In the genomic region with DNA sequence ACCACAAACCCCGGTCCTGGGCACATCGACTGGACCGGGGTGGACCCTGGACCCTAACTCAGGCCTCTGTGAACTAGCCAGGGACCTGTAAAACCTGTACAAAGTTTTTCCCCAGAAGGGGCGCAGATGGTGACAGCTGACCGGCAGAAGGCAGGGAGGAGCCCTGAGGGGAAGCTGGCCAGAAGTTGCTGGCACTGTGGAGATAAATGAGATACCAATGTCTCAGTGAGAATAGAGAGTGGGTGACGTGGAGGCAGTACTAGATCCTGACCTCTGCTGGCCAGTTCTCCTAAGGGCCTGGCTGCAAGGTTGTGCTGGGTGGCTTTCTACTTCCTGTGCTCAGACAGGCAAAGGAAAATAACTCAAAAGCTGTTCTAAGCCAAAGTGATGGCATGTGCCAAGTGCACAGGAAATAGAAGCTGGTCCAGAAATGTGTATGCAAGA, we compare ENCODE assay signal across 8 cellular contexts. TPM values are rescaled to one million over a fixed set of nuclear protein-coding genes. Genes with fewer than 3 reads are reported as not detected.
A peak's percentile ranks its signal among the peaks of the same experiment; 100 is the strongest.
DNase-seq lines count a peak whose midpoint lies in the region; ATAC-seq and TF ChIP-seq lines count a peak whose summit lies in the region.

No MANE protein-coding gene starts in this region.

- no peaks in the 10 kb centered on the region for H3K9me3 ChIP-seq in upper lobe of left lung

- DNase-seq in ACHN, result peak; percentile 63
- peak; percentile 70 for DNase-seq in HT1080 (ENCODE audit: low read depth)
- DNase-seq in UCSD-AML1 (lab: John Stamatoyannopoulos, UW; ENCODE audit: unreplicated experiment), result peak; percentile 55
- DNase-seq in left cardiac atrium, result peak; percentile 44
- DNase-seq in upper lobe of left lung, result no peak

- no peak overlapping the region for H3K4me3 ChIP-seq in upper lobe of left lung

- TF ChIP-seq CTCF in upper lobe of left lung (IDR thresholded peaks at IDR 0.05), result peak in 4 of 6 experiments; percentile 19 to 40 (median 30)

- 36 to 65% methylated on average over 3 to 6 of the region's 6 CpGs for WGBS in upper lobe of left lung, 2 donors

- peak; percentile 58 for ATAC-seq in GM18498 (IDR thresholded peaks at IDR 0.05; ENCODE audit: unreplicated experiment)
- peak; percentile 37 to 46 for ATAC-seq in left cardiac atrium
- peak; percentile 59 to 63 for ATAC-seq in upper lobe of left lung (ENCODE audit: low FRiP score in 2 of 2)
- ATAC-seq in GM19324 (IDR thresholded peaks at IDR 0.05; ENCODE audit: low FRiP score, unreplicated experiment), result no peak
- ATAC-seq in HG02623 (IDR thresholded peaks at IDR 0.05; ENCODE audit: unreplicated experiment), result no peak

- intact Hi-C loops in left cardiac atrium (cut with DNase I), result loop anchor here (2.0 to 10.0 kb wide), 4 partner anchors 59 to 481 kb away; no protein-coding TSS in a partner anchor

- in situ Hi-C loops in ACHN (cut with HindIII; ENCODE audit: low pct_ligation_motif_present, low pct_unique_long_range_greater_than_20kb, low sequenced_read_pairs), result no loop called here

- H3K27ac ChIP-seq in upper lobe of left lung, result peak overlapping the region in 2 of 4 donors; percentile 32 to 59

- no peak for TF ChIP-seq EP300 in upper lobe of left lung (IDR thresholded peaks at IDR 0.05)

- H3K36me3 ChIP-seq in upper lobe of left lung, result no peaks in the 10 kb centered on the region

- H3K27me3 ChIP-seq in upper lobe of left lung, result no peaks in the 10 kb centered on the region

- H3K4me1 ChIP-seq in upper lobe of left lung, result peaks cover 2 to 26% (median 19%) of the 10 kb centered on the region in 4 donors

- no peak for TF ChIP-seq POLR2A in upper lobe of left lung (IDR thresholded peaks at IDR 0.05)

RNA-seq across cellular contexts. Expression of a gene that starts 10.6 kb away (rescaled TPM):
- 26.8 and 43.1 TPM in 2 replicates for total RNA-seq in HT1080 (2014; rRNA removed; shearing (Covaris generic))
- polyA plus RNA-seq in HT1080 (2015; cell fraction: cytosol; rRNA removed), result 103 and 107 TPM in 2 replicates
- polyA plus RNA-seq in HT1080 (2015; cell fraction: nucleus; rRNA removed), result 81.8 and 97.5 TPM in 2 replicates
- total RNA-seq in left cardiac atrium (10 to 100 TPM; 44.3 to 51.0 TPM), upper lobe of left lung (100 to 1,000 TPM in 4 of 6 donors, 10 to 100 TPM in 2; 52.1 to 157 (median 111) TPM)

RNA-seq across cellular contexts. Expression of a gene that starts 35.2 kb away (rescaled TPM):
- total RNA-seq in HT1080 (2014; rRNA removed; shearing (Covaris generic)), result 0.07 and 0.39 TPM in 2 replicates
- 0.24 TPM in 2 replicates for polyA plus RNA-seq in HT1080 (2015; cell fraction: cytosol; rRNA removed)
- polyA plus RNA-seq in HT1080 (2015; cell fraction: nucleus; rRNA removed), result not detected in 2 replicates
- total RNA-seq in left cardiac atrium (100 to 1,000 TPM; 112 to 120 TPM), upper lobe of left lung (10 to 100 TPM; 19.9 to 46.0 (median 33.2) TPM)

Comparison
In these comparisons a context has a peak if more than half of its experiments do, and no peak if none do; other contexts are left out.
1. DNase-seq: peak in ACHN (single experiment), HT1080 (single experiment), UCSD-AML1 (single experiment) and left cardiac atrium (single experiment); none in upper lobe of left lung (0 of 2).
2. ATAC-seq: peak in GM18498 (single experiment), left cardiac atrium (2 of 2) and upper lobe of left lung (2 of 2); none in GM19324 (single experiment) and HG02623 (single experiment).
3. RNA of a gene that starts 35.2 kb away (total RNA-seq): 112 to 120 TPM in left cardiac atrium and 19.9 to 46.0 TPM in upper lobe of left lung; 0.07 to 0.39 TPM in HT1080; every median in the first group is over 10 times any median in the second.